In the genomic region with DNA sequence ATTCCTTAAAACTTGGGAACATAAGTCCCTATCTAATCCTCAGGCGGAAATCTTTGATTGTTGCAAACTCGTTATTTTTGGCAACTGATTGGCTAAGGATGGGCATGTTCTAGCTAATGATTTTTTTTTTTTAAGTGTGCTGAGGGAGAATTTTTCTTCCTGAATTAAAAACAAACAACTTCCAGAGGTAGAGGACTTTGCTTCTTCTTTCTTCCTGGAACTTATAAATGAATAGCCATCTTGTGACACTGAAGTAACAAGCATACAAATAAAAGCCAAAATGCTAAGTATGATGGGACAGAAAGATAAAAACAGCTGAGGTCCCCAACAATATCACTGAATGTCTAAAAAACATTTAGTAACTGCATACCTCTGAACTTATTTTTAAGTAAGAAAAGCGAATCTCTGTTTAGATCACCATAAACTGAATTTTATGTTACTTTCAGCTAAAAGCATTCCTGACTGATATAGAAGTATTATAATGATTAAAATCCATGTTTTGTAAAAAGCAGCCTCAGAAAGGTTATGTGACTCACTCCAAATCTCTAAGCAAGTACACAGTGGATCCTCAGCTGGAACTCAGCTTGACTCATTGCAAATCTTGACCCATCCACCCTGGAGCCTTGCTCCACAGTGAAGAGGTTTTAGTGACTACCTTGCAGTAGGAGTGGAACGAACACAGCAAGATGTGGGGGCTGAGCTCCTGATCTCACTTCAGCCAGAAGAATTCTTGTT, we compare ENCODE assay signal across 1 cellular context.
A peak's percentile ranks its signal among the peaks of the same experiment; 100 is the strongest.
TF ChIP-seq lines count a peak whose summit lies in the region.

No MANE protein-coding gene starts in this region.

TF ChIP-seq in IMR-90, 13 proteins besides CTCF, POLR2A, EP300 and RAD21:
- TF ChIP-seq RFX5 (IDR thresholded peaks at IDR 0.05; ENCODE audit: low read depth, low read length) (no peak), SMC3 (IDR thresholded peaks at IDR 0.05; ENCODE audit: low read depth, low read length) (no peak), RCOR1 (IDR thresholded peaks at IDR 0.05; ENCODE audit: insufficient replicate concordance, low read length) (no peak), CHD1 (IDR thresholded peaks at IDR 0.05; ENCODE audit: low read depth, low read length) (no peak), CEBPB (IDR thresholded peaks at IDR 0.05; ENCODE audit: low read depth, low read length) (peak; percentile 74), BHLHE40 (IDR thresholded peaks at IDR 0.05; ENCODE audit: low read depth, low read length) (no peak), MAFK (IDR thresholded peaks at IDR 0.05; ENCODE audit: low read depth, low read length) (no peak), NFE2L2 (IDR thresholded peaks at IDR 0.05; ENCODE audit: low read depth, low read length) (no peak), FOS (IDR thresholded peaks at IDR 0.05; ENCODE audit: low read depth, low read length) (peak; percentile 68)
- TF ChIP-seq, protein P1, sequence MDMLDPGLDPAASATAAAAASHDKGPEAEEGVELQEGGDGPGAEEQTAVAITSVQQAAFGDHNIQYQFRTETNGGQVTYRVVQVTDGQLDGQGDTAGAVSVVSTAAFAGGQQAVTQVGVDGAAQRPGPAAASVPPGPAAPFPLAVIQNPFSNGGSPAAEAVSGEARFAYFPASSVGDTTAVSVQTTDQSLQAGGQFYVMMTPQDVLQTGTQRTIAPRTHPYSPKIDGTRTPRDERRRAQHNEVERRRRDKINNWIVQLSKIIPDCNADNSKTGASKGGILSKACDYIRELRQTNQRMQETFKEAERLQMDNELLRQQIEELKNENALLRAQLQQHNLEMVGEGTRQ (IDR thresholded peaks at IDR 0.05; ENCODE audit: low read depth, low read length): no peak
